Comparison of ENCODE assay signal across 15 cellular contexts in genomic region chr16:583815-584591, GRCh38. TPM values are rescaled to one million over a fixed set of nuclear protein-coding genes. Genes with fewer than 3 reads are reported as not detected.
DNase-seq lines count a peak whose midpoint lies in the region; ATAC-seq and TF ChIP-seq lines count a peak whose summit lies in the region.
"Had no signal": no experiment of that assay in that cellular context is flagged by ENCODE, and none has a peak within 500 bp of the region (broad histone marks: within the 10 kb centered on the region; RNA-seq: fewer than 3 reads in every experiment).

No MANE protein-coding gene starts in this region.

- CTCF ChIA-PET in SK-N-SH (lab: Yijun Ruan, JAX): interaction anchor here (1.6 kb wide), 1 partner anchor 51 kb away, joined by 5 read pairs; no protein-coding TSS in a partner anchor

- TF ChIP-seq CTCF in SK-N-SH (IDR thresholded peaks at IDR 0.05): no peak
- no peak for TF ChIP-seq CTCF in dorsolateral prefrontal cortex (IDR thresholded peaks at IDR 0.05 in 54 of 56, conservative IDR thresholded peaks at IDR 0.05 in 2 of 56; ENCODE audit: low read depth in 1 of 56, partially characterized antibody in 56 of 56)
- TF ChIP-seq CTCF in spleen (IDR thresholded peaks at IDR 0.05 in 8 of 11, conservative IDR thresholded peaks at IDR 0.05 in 3 of 11): no peak
- no peak for TF ChIP-seq CTCF in colonic mucosa (IDR thresholded peaks at IDR 0.05)

- H4K20me1 ChIP-seq in SK-N-SH (ENCODE audit: insufficient read depth): no peaks in the 10 kb centered on the region

- peaks cover 20% of the 10 kb centered on the region for H3F3A ChIP-seq in SK-N-SH (replicated peaks; ENCODE audit: insufficient read depth)

- TF ChIP-seq RAD21 in SK-N-SH (IDR thresholded peaks at IDR 0.05; ENCODE audit: low read length): no peak

- 92% methylated on average over 9 of the region's 38 CpGs for WGBS in SK-N-SH (ENCODE audit: low lambda C conversion rate)
- 45 to 81% (median 70%) methylated on average over 17 to 38 of the region's 38 CpGs for WGBS in spleen, 5 donors

- H3K4me2 ChIP-seq in SK-N-SH: no peak overlapping the region

- no peak for TF ChIP-seq EP300 in SK-N-SH (IDR thresholded peaks at IDR 0.05; ENCODE audit: borderline replicate concordance in 1 of 2, low read depth in 1 of 2, low read length in 1 of 2)

- intact Hi-C loops in dorsolateral prefrontal cortex (cut with DNase I) (no loop called here), spleen (cut with DNase I; ENCODE audit: low total_unique reads) (no loop called here), colonic mucosa (cut with DNase I) (no loop called here)

- H3K4me1 ChIP-seq in SK-N-SH (ENCODE audit: control insufficient read depth in 1 of 2, insufficient read depth in 2 of 2, low read depth in 1 of 2, low read length in 1 of 2) (peaks cover 21 to 30% of the 10 kb centered on the region in 2 experiments; a peak in 2 of 4 replicates), spleen (peaks cover 12 to 24% (median 21%) of the 10 kb centered on the region in 6 donors), colonic mucosa (no peaks in the 10 kb centered on the region)

- no peaks in the 10 kb centered on the region for H3K27me3 ChIP-seq in SK-N-SH (ENCODE audit: insufficient read depth)
- no peaks in the 10 kb centered on the region for H3K27me3 ChIP-seq in dorsolateral prefrontal cortex
- peaks cover 0 to 9% (median 0%) of the 10 kb centered on the region in 7 donors for H3K27me3 ChIP-seq in spleen (replicated peaks in 1 of 7)
- H3K27me3 ChIP-seq in colonic mucosa: no peaks in the 10 kb centered on the region
- H3K27me3 ChIP-seq: MG63, upper lobe of right lung had no signal

- H3K79me2 ChIP-seq in SK-N-SH (ENCODE audit: insufficient read depth): peaks cover 21% of the 10 kb centered on the region

- no peak for TF ChIP-seq POLR2A in spleen (IDR thresholded peaks at IDR 0.05)

- peak; percentile 42 for DNase-seq in SK-N-SH
- DNase-seq in NCI-H1694 (lab: John Stamatoyannopoulos, UW): peak; percentile 21
- peak in 5 of 10 donors; percentile 63 to 82 (median 66) for DNase-seq in dorsolateral prefrontal cortex
- DNase-seq in spleen: peak; percentile 73
- DNase-seq in colonic mucosa: no peak
- DNase-seq: activated CD8-positive, alpha-beta T cell treated with anti-CD3 and anti-CD28 coated beads, Interleukin-2, amount 10 ng/mL, durations not matched to agents 7 days and 5 days; MG63; mucosa of descending colon; upper lobe of right lung; WERI-Rb-1 had no signal

- POLR2A ChIA-PET in SK-N-SH (lab: Yijun Ruan, JAX): no interaction called here

- ATAC-seq in SK-N-SH treated with all-trans-retinoic acid at 6 μM for 48 hours: no peak
- ATAC-seq in HG03520 (IDR thresholded peaks at IDR 0.05; ENCODE audit: unreplicated experiment): no peak
- ATAC-seq in HG03460 (IDR thresholded peaks at IDR 0.05; ENCODE audit: unreplicated experiment): no peak
- ATAC-seq: activated CD8-positive, alpha-beta T cell treated with anti-CD3 and anti-CD28 coated beads, Interleukin-2, amount 10 ng/mL, durations not matched to agents 7 days and 5 days; mucosa of descending colon; upper lobe of right lung had no signal

- H3K27ac ChIP-seq in SK-N-SH (ENCODE audit: low read depth in 2 of 2, low read length in 1 of 2) (no peak overlapping the region), dorsolateral prefrontal cortex (peak overlapping the region in 38 of 59 donors; percentile 4 to 83 (median 54)), spleen (no peak overlapping the region), colonic mucosa (no peak overlapping the region)
- H3K27ac ChIP-seq: upper lobe of right lung, WERI-Rb-1 had no signal

- H3K9me2 ChIP-seq in SK-N-SH: no peaks in the 10 kb centered on the region

- H3K9ac ChIP-seq in SK-N-SH (no peak overlapping the region), colonic mucosa (ENCODE audit: low read depth in 2 of 2, low read length in 2 of 2) (no peak overlapping the region)

- H2AFZ ChIP-seq in SK-N-SH (ENCODE audit: low read depth): no peak overlapping the region

- peaks cover 3 to 15% of the 10 kb centered on the region in 2 experiments for H3K36me3 ChIP-seq in SK-N-SH (replicated peaks in 1 of 2; ENCODE audit: control insufficient read depth in 1 of 2, insufficient read depth in 2 of 2, low read length in 1 of 2)
- H3K36me3 ChIP-seq in spleen: peaks cover 0 to 34% (median 0%) of the 10 kb centered on the region in 6 donors
- H3K36me3 ChIP-seq in colonic mucosa: no peaks in the 10 kb centered on the region
- H3K36me3 ChIP-seq: upper lobe of right lung had no signal

- H3K9me3 ChIP-seq in SK-N-SH (no peaks in the 10 kb centered on the region), spleen (no peaks in the 10 kb centered on the region), colonic mucosa (no peaks in the 10 kb centered on the region)
- H3K9me3 ChIP-seq: MG63, mucosa of descending colon, upper lobe of right lung had no signal

- no peak overlapping the region for H3K4me3 ChIP-seq in SK-N-SH (ENCODE audit: low read depth in 2 of 2, low read length in 1 of 2)
- H3K4me3 ChIP-seq in dorsolateral prefrontal cortex: no peak overlapping the region
- H3K4me3 ChIP-seq in spleen: no peak overlapping the region
- H3K4me3 ChIP-seq in colonic mucosa: no peak overlapping the region
- H3K4me3 ChIP-seq: MG63, mucosa of descending colon, upper lobe of right lung had no signal

TF ChIP-seq in SK-N-SH, 30 proteins besides CTCF, POLR2A, EP300 and RAD21 (continues in another document):
- no peak for TF ChIP-seq SIN3A (IDR thresholded peaks at IDR 0.05; ENCODE audit: borderline replicate concordance, low read depth, low read length)
- no peak for TF ChIP-seq YY1 (IDR thresholded peaks at IDR 0.05; ENCODE audit: low read depth)

TF ChIP-seq in SK-N-SH treated with all-trans-retinoic acid at 6 μM for 48 hours, 23 proteins besides CTCF, POLR2A, EP300 and RAD21 (continues in another document):
- TF ChIP-seq RARB (CRISPR knock-in tag; IDR thresholded peaks at IDR 0.05) (no peak), TOX (CRISPR knock-in tag; IDR thresholded peaks at IDR 0.05; ENCODE audit: borderline replicate concordance) (no peak), POU6F1 (CRISPR knock-in tag; IDR thresholded peaks at IDR 0.05; ENCODE audit: borderline replicate concordance, low read depth) (no peak), PPARA (CRISPR knock-in tag; IDR thresholded peaks at IDR 0.05; ENCODE audit: borderline replicate concordance) (no peak), ZC3H10 (CRISPR knock-in tag; IDR thresholded peaks at IDR 0.05) (no peak)

RNA-seq across cellular contexts. Expression of gene RAB40C, which starts 5.9 kb away (rescaled TPM):
- polyA plus RNA-seq in SK-N-SH (2012; rRNA removed) (12.1 and 13.0 TPM in 2 replicates), spleen (10 to 100 TPM in 2 of 3 donors, 1 to 10 TPM in 1; 8.1 to 20.9 (median 11.0) TPM)
- polyA plus RNA-seq in SK-N-SH (2012; cell fraction: cytosol; rRNA removed): 5.0 and 8.5 TPM in 2 replicates
- 26.7 and 31.3 TPM in 2 replicates for polyA plus RNA-seq in SK-N-SH (2012; cell fraction: nucleus; rRNA removed)
- total RNA-seq in dorsolateral prefrontal cortex (100 to 1,000 TPM in 1 of 120 experiments, 10 to 100 TPM in 119; 34.4 to 107 (median 63.1) TPM), spleen (10 to 100 TPM; 12.9 to 21.6 (median 15.3) TPM), colonic mucosa (10 to 100 TPM; 34.9 to 38.5 TPM)

RNA-seq across cellular contexts. Expression of gene PIGQ, which starts 14.2 kb away (rescaled TPM):
- polyA plus RNA-seq in SK-N-SH (2012; rRNA removed): 38.7 and 41.0 TPM in 2 replicates
- 12.1 and 22.4 TPM in 2 replicates for polyA plus RNA-seq in SK-N-SH (2012; cell fraction: cytosol; rRNA removed)
- polyA plus RNA-seq in SK-N-SH (2012; cell fraction: nucleus; rRNA removed): 154 and 238 TPM in 2 replicates
- 100 to 1,000 TPM in 8 of 120 experiments, 10 to 100 TPM in 112; 51.5 to 125 (median 72.9) TPM for total RNA-seq in dorsolateral prefrontal cortex
- total RNA-seq in spleen: 10 to 100 TPM; 36.1 to 42.7 (median 39.2) TPM
- polyA plus RNA-seq in spleen: 10 to 100 TPM; 20.7 to 70.5 (median 42.2) TPM
- total RNA-seq in colonic mucosa: 10 to 100 TPM; 25.6 to 59.3 TPM

RNA-seq across cellular contexts. Expression of gene NHLRC4, which starts 17.2 kb away (rescaled TPM):
- 0.69 and 0.70 TPM in 2 replicates for polyA plus RNA-seq in SK-N-SH (2012; rRNA removed)
- polyA plus RNA-seq in SK-N-SH (2012; cell fraction: cytosol; rRNA removed): 0.40 and 0.58 TPM in 2 replicates
- polyA plus RNA-seq in SK-N-SH (2012; cell fraction: nucleus; rRNA removed): 1.4 and 1.8 TPM in 2 replicates
- total RNA-seq in dorsolateral prefrontal cortex: 1 to 10 TPM in 19 of 120 experiments, under 1 TPM in 97, not detected in 4; 0.20 to 1.6 (median 0.60) TPM
- total RNA-seq in spleen: 1 to 10 TPM; 1.5 to 8.8 (median 4.5) TPM
- polyA plus RNA-seq in spleen: 1 to 10 TPM; 2.7 to 4.7 (median 3.6) TPM
- under 1 TPM; 0.32 to 0.35 TPM for total RNA-seq in colonic mucosa

RNA-seq across cellular contexts. Expression of gene PRR35, which starts 23.8 kb away (rescaled TPM):
- polyA plus RNA-seq in SK-N-SH (2012; rRNA removed) (not detected in 2 replicates), spleen (not detected)
- not detected in 2 replicates for polyA plus RNA-seq in SK-N-SH (2012; cell fraction: cytosol; rRNA removed)
- polyA plus RNA-seq in SK-N-SH (2012; cell fraction: nucleus; rRNA removed): 0.06 and 0.11 TPM in 2 replicates
- total RNA-seq in dorsolateral prefrontal cortex (under 1 TPM in 29 of 120 experiments, not detected in 91; 0.17 to 0.90 (median 0.28) TPM), spleen (not detected), colonic mucosa (not detected)
- total RNA-seq: activated CD8-positive, alpha-beta T cell treated with anti-CD3 and anti-CD28 coated beads, Interleukin-2, amount 10 ng/mL, durations not matched to agents 7 days and 5 days; mucosa of descending colon; progenitor cell of endocrine pancreas; upper lobe of right lung had no signal
- polyA plus RNA-seq: AG04450 had no signal

RNA-seq across cellular contexts. Expression of gene WFIKKN1, which starts 46.8 kb away (rescaled TPM):
- 0.10 and 0.16 TPM in 2 replicates for polyA plus RNA-seq in SK-N-SH (2012; rRNA removed)
- polyA plus RNA-seq in SK-N-SH (2012; cell fraction: cytosol; rRNA removed): 0.09 and 0.10 TPM in 2 replicates
- 0.37 and 1.4 TPM in 2 replicates for polyA plus RNA-seq in SK-N-SH (2012; cell fraction: nucleus; rRNA removed)
- 10 to 100 TPM in 3 of 120 experiments, 1 to 10 TPM in 117; 1.2 to 14.8 (median 4.0) TPM for total RNA-seq in dorsolateral prefrontal cortex
- total RNA-seq in spleen: 1 to 10 TPM in 3 of 7 donors, under 1 TPM in 4; 0.49 to 1.5 (median 0.95) TPM
- 1 to 10 TPM in 1 of 3 donors, under 1 TPM in 2; 0.15 to 1.8 (median 0.30) TPM for polyA plus RNA-seq in spleen
- total RNA-seq in colonic mucosa: 1 to 10 TPM in 1 of 2 donors, under 1 TPM in 1; 0.80 to 1.1 TPM
- polyA plus RNA-seq: AG04450 had no signal

Comparison
In these comparisons a context has a peak if more than half of its experiments do, and no peak if none do; other contexts are left out.
1. H3K27ac ChIP-seq: peak in dorsolateral prefrontal cortex (38 of 59); none in SK-N-SH (0 of 2), spleen (0 of 8) and colonic mucosa (single experiment).